ENCODE assay signal across 13 cellular contexts in the genomic region with DNA sequence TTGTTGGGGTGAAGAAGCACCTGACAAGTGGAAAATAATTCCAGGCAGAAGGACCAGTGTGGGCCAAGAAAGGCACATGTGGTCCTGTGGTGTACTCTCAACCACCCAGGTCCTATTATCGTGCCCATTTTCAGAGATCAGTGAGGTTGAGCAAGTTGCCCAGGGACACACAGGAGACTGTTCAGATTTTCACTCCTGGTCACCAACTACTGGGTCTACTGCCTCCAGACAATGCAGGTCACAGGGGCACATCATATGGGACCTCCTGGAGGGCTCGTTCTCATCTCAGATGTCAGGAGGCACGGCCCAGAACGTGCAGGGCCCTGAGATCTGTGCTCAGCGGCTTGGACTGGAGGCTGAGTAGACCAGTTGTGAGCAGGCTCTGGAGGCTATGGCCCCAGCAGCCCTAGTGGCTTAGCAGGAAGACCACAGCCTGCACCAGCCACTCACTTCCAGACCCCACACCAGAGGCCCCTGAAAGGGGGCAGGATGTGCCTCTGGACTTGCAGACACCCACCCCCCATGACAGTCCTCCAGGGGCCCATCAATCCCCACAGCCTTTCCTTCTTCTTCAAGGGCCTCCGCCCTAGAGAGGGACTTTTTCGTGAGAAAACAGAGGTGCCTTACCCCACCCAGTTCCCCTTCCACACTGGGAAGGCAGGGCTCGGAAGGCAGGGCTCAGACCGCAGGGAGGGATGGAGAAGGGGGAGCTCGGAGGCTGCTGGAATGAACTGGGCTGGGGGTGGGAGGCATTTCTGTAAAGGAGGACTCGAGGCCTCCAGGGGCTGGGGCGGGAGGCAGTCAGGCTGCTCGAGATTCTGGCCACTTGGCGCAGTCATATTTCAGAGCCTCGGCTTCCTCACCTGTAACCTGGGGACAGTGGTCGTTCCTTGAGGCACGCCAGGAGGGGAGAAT.
DNase-seq lines count a peak whose midpoint lies in the region; ATAC-seq and TF ChIP-seq lines count a peak whose summit lies in the region.
"Had no signal": no experiment of that assay in that cellular context is flagged by ENCODE, and none has a peak within 500 bp of the region (broad histone marks: within the 10 kb centered on the region; RNA-seq: fewer than 3 reads in every experiment).

No MANE protein-coding gene starts in this region.

- H3K27me3 Mint-ChIP-seq in nephron (ENCODE audit: low read depth): peaks cover 7% of the 10 kb centered on the region

- H3K4me3 Mint-ChIP-seq in nephron: peak overlapping the region; percentile 64 to 76 (median 73)
- H3K4me3 Mint-ChIP-seq: activated CD8-positive, alpha-beta T cell treated with anti-CD3 and anti-CD28 coated beads for 36 hours had no signal

- H3K27ac Mint-ChIP-seq in nephron: peak overlapping the region; percentile 84 to 98 (median 97)
- H3K27ac Mint-ChIP-seq: activated CD8-positive, alpha-beta T cell treated with anti-CD3 and anti-CD28 coated beads for 36 hours had no signal

- peaks cover 42% of the 10 kb centered on the region for H3K4me1 ChIP-seq in SJCRH30
- H3K4me1 ChIP-seq in thoracic aorta (ENCODE audit: control insufficient read depth in 1 of 2, low read depth in 2 of 2): peaks cover 0 to 13% of the 10 kb centered on the region in 2 donors

- DNase-seq in SJCRH30: peak; percentile 57 to 58
- no peak for DNase-seq in epithelial cell of proximal tubule (ENCODE audit: low read depth)
- DNase-seq in thoracic aorta (ENCODE audit: low spot score): no peak
- no peak for DNase-seq in GM13977 (ENCODE audit: low spot score)
- no peak for DNase-seq in AG08395 (ENCODE audit: low spot score)
- no peak for DNase-seq in islet precursor cell
- DNase-seq: activated CD8-positive, alpha-beta T cell treated with anti-CD3 and anti-CD28 coated beads for 36 hours; activated naive CD4-positive, alpha-beta T cell treated with Interleukin-2 at 50 U/mL for 16 hours; cortex of kidney; PC-9; stimulated activated CD4-positive, alpha-beta T cell treated with anti-CD3 and anti-CD28 coated beads, Interleukin-12 subunit alpha, Interleukin-12 subunit beta, amount 100 ng/mL, for 4 hours had no signal

- H3K36me3 Mint-ChIP-seq in nephron (ENCODE audit: low read depth): no peaks in the 10 kb centered on the region

- H3K4me3 ChIP-seq in SJCRH30: peak overlapping the region; percentile 64
- peak overlapping the region; percentile 23 for H3K4me3 ChIP-seq in epithelial cell of proximal tubule (ENCODE audit: low read depth, low read length)
- H3K4me3 ChIP-seq in thoracic aorta: peak overlapping the region; percentile 66
- H3K4me3 ChIP-seq: PC-9 had no signal

- H3K9me3 ChIP-seq in SJCRH30 (replicated peaks) (no peaks in the 10 kb centered on the region), thoracic aorta (no peaks in the 10 kb centered on the region)

- H3K27ac ChIP-seq in SJCRH30 (peak overlapping the region; percentile 77), thoracic aorta (no peak overlapping the region)
- H3K27ac ChIP-seq: PC-9 had no signal

- no peaks in the 10 kb centered on the region for H3K9me3 Mint-ChIP-seq in nephron
- H3K9me3 Mint-ChIP-seq: activated CD8-positive, alpha-beta T cell treated with anti-CD3 and anti-CD28 coated beads for 36 hours had no signal

- ATAC-seq in thoracic aorta (ENCODE audit: insufficient number of reproducible peaks, low FRiP score, low read depth) (no peak), GM19397 (IDR thresholded peaks at IDR 0.05; ENCODE audit: unreplicated experiment) (no peak)
- ATAC-seq: activated CD8-positive, alpha-beta T cell treated with anti-CD3 and anti-CD28 coated beads for 36 hours had no signal

- peaks cover 55% of the 10 kb centered on the region for H3K4me1 Mint-ChIP-seq in nephron

- TF ChIP-seq CTCF in epithelial cell of proximal tubule (conservative IDR thresholded peaks at IDR 0.05; ENCODE audit: low read depth, low read length): no peak
- TF ChIP-seq CTCF in nephron (IDR thresholded peaks at IDR 0.05; ENCODE audit: unreplicated experiment in 3 of 3): no peak
- TF ChIP-seq CTCF in thoracic aorta (IDR thresholded peaks at IDR 0.05): no peak
- no peak for TF ChIP-seq CTCF in GM13977 (IDR thresholded peaks at IDR 0.05; ENCODE audit: extremely low read depth, insufficient read depth, missing control alignments)

- H3K36me3 ChIP-seq in SJCRH30 (no peaks in the 10 kb centered on the region), thoracic aorta (no peaks in the 10 kb centered on the region)

- H3K27me3 ChIP-seq in SJCRH30: no peaks in the 10 kb centered on the region
- no peaks in the 10 kb centered on the region for H3K27me3 ChIP-seq in thoracic aorta (replicated peaks; ENCODE audit: insufficient read depth)

- in situ Hi-C loops in GM13977 (cut with MboI; ENCODE audit: low pct_unique_long_range_greater_than_20kb, low sequenced_read_pairs, unreplicated experiment): no loop called here

Comparison
In these comparisons a context has a peak if more than half of its experiments do, and no peak if none do; other contexts are left out.
1. DNase-seq: peak in SJCRH30 (2 of 2); none in epithelial cell of proximal tubule (single experiment), thoracic aorta (single experiment), GM13977 (single experiment), AG08395 (single experiment) and islet precursor cell (single experiment).
2. Peak in every context shown above with its lines, with median percentiles within 50 percentile points of each other: H3K4me3 ChIP-seq.